18 cellular contexts compared by ENCODE assay signal in the genomic region with DNA sequence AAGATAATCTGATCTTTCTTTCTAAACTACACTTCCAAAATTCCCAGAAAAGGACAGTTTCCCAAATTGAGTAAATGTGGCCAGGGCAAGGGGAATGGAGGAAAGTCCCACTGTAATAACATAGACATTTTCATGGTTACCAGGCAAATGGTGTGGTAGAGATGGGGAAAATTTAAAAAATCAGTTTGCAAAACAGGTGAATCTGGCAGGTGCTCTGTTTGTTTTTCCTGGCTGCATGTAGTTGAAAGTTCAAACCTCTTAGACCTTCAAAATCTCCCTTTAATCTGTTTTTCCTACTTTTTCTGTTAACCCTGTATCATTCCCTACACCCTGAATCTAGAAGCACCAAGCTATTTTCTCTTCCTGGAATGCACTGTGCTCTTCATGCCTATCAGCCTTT. TPM values are rescaled to one million over a fixed set of nuclear protein-coding genes. Genes with fewer than 3 reads are reported as not detected.
DNase-seq lines count a peak whose midpoint lies in the region; ATAC-seq, FAIRE-seq and TF ChIP-seq lines count a peak whose summit lies in the region.
"Had no signal": no experiment of that assay in that cellular context is flagged by ENCODE, and none has a peak within 500 bp of the region (broad histone marks: within the 10 kb centered on the region; RNA-seq: fewer than 3 reads in every experiment).

No MANE protein-coding gene starts in this region.

- no peaks in the 10 kb centered on the region for H3K9me3 ChIP-seq in liver (ENCODE audit: control insufficient read depth in 4 of 4, low read length in 3 of 4)
- H3K9me3 ChIP-seq in HepG2 (ENCODE audit: low read length), result no peaks in the 10 kb centered on the region
- no peaks in the 10 kb centered on the region for H3K9me3 ChIP-seq in SU-DHL-6 (ENCODE audit: insufficient read depth, low read length)
- H3K9me3 ChIP-seq in parathyroid adenoma (ENCODE audit: control insufficient read depth, low read length), result no peaks in the 10 kb centered on the region
- no peaks in the 10 kb centered on the region for H3K9me3 ChIP-seq in right cardiac atrium (ENCODE audit: control insufficient read depth, low read length)
- no peaks in the 10 kb centered on the region for H3K9me3 ChIP-seq in upper lobe of left lung
- H3K9me3 ChIP-seq: A549, BLaER1, HAP-1 had no signal

- FAIRE-seq in HepG2 (lab: Jason Lieb, UNC), result no peak
- FAIRE-seq: A549, GM12891, GM19239 had no signal

- TF ChIP-seq RAD21 in liver (IDR thresholded peaks at IDR 0.05) (no peak), HepG2 (CRISPR knock-in tag; IDR thresholded peaks at IDR 0.05) (no peak)

- H3K9ac ChIP-seq in liver (ENCODE audit: low read depth in 1 of 2, low read length in 2 of 2) (no peak overlapping the region), HepG2 (ENCODE audit: insufficient read depth, low read depth, low read length) (no peak overlapping the region), SU-DHL-6 (ENCODE audit: low read length) (no peak overlapping the region), parathyroid adenoma (no peak overlapping the region)
- H3K9ac ChIP-seq: BLaER1 had no signal

- no peaks in the 10 kb centered on the region for H4K20me1 ChIP-seq in HepG2 (ENCODE audit: insufficient read depth, low read length)
- no peaks in the 10 kb centered on the region for H4K20me1 ChIP-seq in SU-DHL-6 (ENCODE audit: low read depth, low read length)
- H4K20me1 ChIP-seq: BLaER1 had no signal

- H3K4me3 ChIP-seq in liver (ENCODE audit: low read depth in 1 of 3, low read length in 3 of 3), result no peak overlapping the region
- H3K4me3 ChIP-seq in HepG2 (replicated peaks in 1 of 3; ENCODE audit: insufficient read depth in 1 of 3, low read depth in 2 of 3, low read length in 3 of 3), result no peak overlapping the region
- H3K4me3 ChIP-seq in SU-DHL-6 (ENCODE audit: insufficient read depth, low read length, poor library complexity, severe bottlenecking), result no peak overlapping the region
- no peak overlapping the region for H3K4me3 ChIP-seq in parathyroid adenoma (ENCODE audit: low read depth, low read length)
- H3K4me3 ChIP-seq in right cardiac atrium (ENCODE audit: low read length), result no peak overlapping the region
- H3K4me3 ChIP-seq in upper lobe of left lung, result no peak overlapping the region
- H3K4me3 ChIP-seq: A549, BLaER1, HAP-1 had no signal

- H3K27ac Mint-ChIP-seq in stimulated activated naive B cell treated with anti-CD40 and anti-IgM and Interleukin-4, amounts not matched to agents 10 μg/mL and 1 μg/mL and 100 μg/mL, for 72 hours, result no peak overlapping the region
- H3K27ac Mint-ChIP-seq: CD4-positive, alpha-beta memory T cell had no signal

- peaks cover 0 to 3% of the 10 kb centered on the region in 2 donors for H3K36me3 Mint-ChIP-seq in stimulated activated naive B cell treated with anti-CD40 and anti-IgM and Interleukin-4, amounts not matched to agents 10 μg/mL and 1 μg/mL and 100 μg/mL, for 72 hours
- H3K36me3 Mint-ChIP-seq: CD14-positive monocyte; CD4-positive, alpha-beta memory T cell had no signal

- H3K36me3 ChIP-seq in liver (ENCODE audit: control insufficient read depth in 4 of 4, insufficient read depth in 3 of 4, low read depth in 1 of 4, low read length in 3 of 4) (no peaks in the 10 kb centered on the region), HepG2 (replicated peaks in 1 of 2; ENCODE audit: control insufficient read depth in 1 of 2, insufficient read depth in 2 of 2, low read length in 2 of 2) (no peaks in the 10 kb centered on the region), SU-DHL-6 (ENCODE audit: low read length) (no peaks in the 10 kb centered on the region), parathyroid adenoma (ENCODE audit: control insufficient read depth, insufficient read depth, low read length) (no peaks in the 10 kb centered on the region), upper lobe of left lung (no peaks in the 10 kb centered on the region)
- H3K36me3 ChIP-seq: BLaER1 had no signal

- DNase-seq in HepG2 (ENCODE audit: low spot score) (no peak), right cardiac atrium (no peak), upper lobe of left lung (no peak)
- DNase-seq in stimulated activated naive B cell treated with anti-CD40 and anti-IgM and Interleukin-4, amounts not matched to agents 10 μg/mL and 1 μg/mL and 100 μg/mL, for 72 hours, result no peak
- DNase-seq: CD4-positive, alpha-beta memory T cell; DMS153; DMS79 treated with DMSO at 0.1 percent for 48 hours; EL had no signal

- no peak overlapping the region for H3K4me2 ChIP-seq in HepG2 (ENCODE audit: low read depth, low read length)
- no peak overlapping the region for H3K4me2 ChIP-seq in SU-DHL-6 (ENCODE audit: low read depth, low read length, poor library complexity, severe bottlenecking)
- H3K4me2 ChIP-seq in parathyroid adenoma (ENCODE audit: low read length), result no peak overlapping the region
- H3K4me2 ChIP-seq: A549, BLaER1 had no signal

- no TSS peak for BruUV-seq in HepG2 (replicated peaks; lab: Mats Ljungman, UMichigan)

- H3F3A ChIP-seq in SU-DHL-6 (ENCODE audit: insufficient read depth), result no peaks in the 10 kb centered on the region

- TF ChIP-seq POLR2A in HepG2 (IDR thresholded peaks at IDR 0.05; ENCODE audit: insufficient read depth in 1 of 2, low read depth in 2 of 2, low read length in 2 of 2) (no peak), upper lobe of left lung (IDR thresholded peaks at IDR 0.05) (no peak)

- H3K27me3 ChIP-seq in liver (ENCODE audit: control insufficient read depth in 4 of 4, insufficient read depth in 4 of 4, low read length in 3 of 4), result no peaks in the 10 kb centered on the region
- H3K27me3 ChIP-seq in HepG2 (ENCODE audit: control insufficient read depth in 1 of 2, insufficient read depth in 2 of 2, low read length in 2 of 2), result no peaks in the 10 kb centered on the region; a peak in 1 of 5 replicates
- no peaks in the 10 kb centered on the region for H3K27me3 ChIP-seq in SU-DHL-6 (ENCODE audit: low read length)
- no peaks in the 10 kb centered on the region for H3K27me3 ChIP-seq in parathyroid adenoma (ENCODE audit: control insufficient read depth, insufficient read depth, low read length)
- H3K27me3 ChIP-seq in right cardiac atrium (ENCODE audit: control insufficient read depth, insufficient read depth), result no peaks in the 10 kb centered on the region
- H3K27me3 ChIP-seq in upper lobe of left lung, result no peaks in the 10 kb centered on the region
- H3K27me3 ChIP-seq: BLaER1 had no signal

- H3K9me3 Mint-ChIP-seq in stimulated activated naive B cell treated with anti-CD40 and anti-IgM and Interleukin-4, amounts not matched to agents 10 μg/mL and 1 μg/mL and 100 μg/mL, for 72 hours, result peaks cover 0 to 2% of the 10 kb centered on the region in 2 donors
- H3K9me3 Mint-ChIP-seq: CD14-positive monocyte had no signal

- H3K27ac ChIP-seq in liver (ENCODE audit: low read depth in 1 of 2, low read length in 2 of 2) (no peak overlapping the region), HepG2 (ENCODE audit: extremely low read length, insufficient read depth, low read length) (no peak overlapping the region), SU-DHL-6 (ENCODE audit: low read depth, low read length) (no peak overlapping the region), parathyroid adenoma (no peak overlapping the region), right cardiac atrium (ENCODE audit: low read length) (no peak overlapping the region), upper lobe of left lung (no peak overlapping the region)
- H3K27ac ChIP-seq: 22Rv1, A549, BLaER1 had no signal

- peaks cover 15 to 26% of the 10 kb centered on the region in 2 donors for H3K27me3 Mint-ChIP-seq in stimulated activated naive B cell treated with anti-CD40 and anti-IgM and Interleukin-4, amounts not matched to agents 10 μg/mL and 1 μg/mL and 100 μg/mL, for 72 hours

- POLR2A ChIA-PET in HepG2 (lab: Yijun Ruan, JAX), result no interaction called here

- no peaks in the 10 kb centered on the region for H3K9me2 ChIP-seq in SU-DHL-6 (replicated peaks; ENCODE audit: insufficient read depth, low read length)

- ATAC-seq in HepG2, result no peak
- ATAC-seq in stimulated activated naive B cell treated with anti-CD40 and anti-IgM and Interleukin-4, amounts not matched to agents 10 μg/mL and 1 μg/mL and 100 μg/mL, for 72 hours (replicated peaks), result no peak
- ATAC-seq in right cardiac atrium, result no peak
- ATAC-seq in upper lobe of left lung (ENCODE audit: low FRiP score in 2 of 2), result no peak
- ATAC-seq: A549 had no signal

- H3K79me2 ChIP-seq in HepG2 (ENCODE audit: insufficient read depth, low read length) (no peaks in the 10 kb centered on the region), SU-DHL-6 (ENCODE audit: insufficient read depth, low read length) (peaks cover 14% of the 10 kb centered on the region), parathyroid adenoma (peaks cover 2% of the 10 kb centered on the region)

- in situ Hi-C loops in HepG2 (cut with HindIII; ENCODE audit: extremely low pct_ligation_motif_present, low pct_unique_long_range_greater_than_20kb), result no loop called here

- TF ChIP-seq CTCF in liver (IDR thresholded peaks at IDR 0.05; ENCODE audit: low read depth, low read length, missing input control), result no peak
- TF ChIP-seq CTCF in HepG2 (CRISPR knock-in tag; IDR thresholded peaks at IDR 0.05), result no peak
- no peak for TF ChIP-seq CTCF in SU-DHL-6 (IDR thresholded peaks at IDR 0.05; ENCODE audit: insufficient read depth, low read length, poor library complexity, severe bottlenecking)
- no peak for TF ChIP-seq CTCF in parathyroid adenoma (IDR thresholded peaks at IDR 0.05)
- TF ChIP-seq CTCF in upper lobe of left lung (IDR thresholded peaks at IDR 0.05), result no peak

- intact Hi-C loops in HepG2 (cut with micrococcal nuclease; ENCODE audit: unreplicated experiment), result no loop called here
- intact Hi-C loops in right cardiac atrium (cut with DNase I), result loop anchor here in 1 of 4 donors (10.0 kb wide), 1 partner anchor 100 kb away; the partner anchor contains the start of gene TTK

- H3K4me1 ChIP-seq in liver (ENCODE audit: control insufficient read depth in 4 of 4, insufficient read depth in 4 of 4, low read length in 3 of 4), result peaks cover 2 to 35% (median 18%) of the 10 kb centered on the region in 4 donors
- peaks cover 27% of the 10 kb centered on the region for H3K4me1 ChIP-seq in HepG2 (ENCODE audit: insufficient read depth, low read length)
- no peaks in the 10 kb centered on the region for H3K4me1 ChIP-seq in parathyroid adenoma
- peaks cover 2% of the 10 kb centered on the region for H3K4me1 ChIP-seq in right cardiac atrium (ENCODE audit: control insufficient read depth, insufficient read depth, low read length)
- H3K4me1 ChIP-seq in upper lobe of left lung, result peaks cover 4 to 8% (median 6%) of the 10 kb centered on the region in 4 donors

- H2AFZ ChIP-seq in HepG2 (ENCODE audit: low read length) (no peak overlapping the region), SU-DHL-6 (ENCODE audit: low read depth, low read length, severe bottlenecking) (peak overlapping the region; percentile 93), parathyroid adenoma (peak overlapping the region; percentile 25)

- TF ChIP-seq EP300 in HepG2 (IDR thresholded peaks at IDR 0.05; ENCODE audit: low read depth in 2 of 2, low read length in 2 of 2) (no peak), HepG2 (CRISPR knock-in tag; IDR thresholded peaks at IDR 0.05; ENCODE audit: borderline replicate concordance) (no peak), upper lobe of left lung (IDR thresholded peaks at IDR 0.05) (no peak)

- H3K4me1 Mint-ChIP-seq in stimulated activated naive B cell treated with anti-CD40 and anti-IgM and Interleukin-4, amounts not matched to agents 10 μg/mL and 1 μg/mL and 100 μg/mL, for 72 hours, result peaks cover 8 to 15% of the 10 kb centered on the region in 2 donors

- CTCF ChIA-PET in HepG2 (lab: Yijun Ruan, JAX; ENCODE audit: low intra/inter-chr PET ratio, low total read pairs), result no interaction called here

- H3K4me3 Mint-ChIP-seq in stimulated activated naive B cell treated with anti-CD40 and anti-IgM and Interleukin-4, amounts not matched to agents 10 μg/mL and 1 μg/mL and 100 μg/mL, for 72 hours, result no peak overlapping the region
- H3K4me3 Mint-ChIP-seq: CD14-positive monocyte had no signal

RNA-seq across cellular contexts. Expression of gene BCKDHB, which starts 2.0 kb away (rescaled TPM):
- 10 to 100 TPM; 13.0 to 34.3 TPM for total RNA-seq in liver
- polyA plus RNA-seq in liver, result 10 to 100 TPM; 28.9 to 74.8 TPM
- total RNA-seq in HepG2 (2016; rRNA removed; fragmentation: Illumina TruSeq; extraction: Trizol), result 13.6 and 17.0 TPM in 2 replicates
- 3.3 and 5.4 TPM in 2 replicates for total RNA-seq in HepG2 (2016; cell fraction: cytosol; rRNA removed; fragmentation: Illumina TruSeq; extraction: Trizol; ENCODE audit: low read depth)
- 13.3 and 15.8 TPM in 2 replicates for total RNA-seq in HepG2 (2016; cell fraction: insoluble cytoplasmic fraction; rRNA removed; fragmentation: Illumina TruSeq; extraction: Trizol)
- 3.3 and 3.4 TPM in 2 replicates for total RNA-seq in HepG2 (2016; cell fraction: membrane; rRNA removed; fragmentation: Illumina TruSeq; extraction: Trizol)
- total RNA-seq in HepG2 (2016; cell fraction: nucleus; rRNA removed; fragmentation: Illumina TruSeq; extraction: Trizol), result 24.3 and 24.4 TPM in 2 replicates
- polyA plus RNA-seq in HepG2 (2011; rRNA removed), result 7.1 and 10.8 TPM in 2 replicates
- 5.0 and 7.0 TPM in 2 replicates for polyA plus RNA-seq in HepG2 (2011; cell fraction: cytosol; rRNA removed)
- polyA plus RNA-seq in HepG2 (2011; cell fraction: nucleus; rRNA removed), result 3.3 and 3.6 TPM in 2 replicates
- polyA plus RNA-seq in HepG2 (2012), result 4.7 and 6.3 TPM in 2 replicates
- 1.2 and 1.4 TPM in 2 replicates for polyA plus RNA-seq in HepG2 (2016; cell fraction: cytosol; fragmentation: Illumina TruSeq; extraction: Trizol; ENCODE audit: low read depth)
- polyA plus RNA-seq in HepG2 (2016; cell fraction: insoluble cytoplasmic fraction; fragmentation: Illumina TruSeq; extraction: Trizol; ENCODE audit: low read depth), result 19.7 and 20.6 TPM in 2 replicates
- 3.2 and 4.0 TPM in 2 replicates for polyA plus RNA-seq in HepG2 (2016; cell fraction: membrane; fragmentation: Illumina TruSeq; extraction: Trizol; ENCODE audit: low read depth)
- polyA plus RNA-seq in HepG2 (2016; cell fraction: nucleus; fragmentation: Illumina TruSeq; extraction: Trizol; ENCODE audit: insufficient read depth, low read depth), result 8.6 and 11.4 TPM in 2 replicates
- 4.7 and 5.4 TPM in 2 replicates for polyA minus RNA-seq in HepG2 (2011; rRNA and poly(A)+ RNA removed; ENCODE audit: low replicate concordance)
- polyA minus RNA-seq in HepG2 (2011; cell fraction: cytosol; rRNA and poly(A)+ RNA removed), result 4.5 and 5.4 TPM in 2 replicates
- polyA minus RNA-seq in HepG2 (2011; cell fraction: nucleus; rRNA and poly(A)+ RNA removed), result 21.6 and 28.8 TPM in 2 replicates
- 10 to 100 TPM; 12.3 to 23.9 (median 18.8) TPM for total RNA-seq in right cardiac atrium
- polyA plus RNA-seq in right cardiac atrium, result 10.9 TPM
- 10 to 100 TPM; 12.8 to 26.2 (median 14.5) TPM for total RNA-seq in upper lobe of left lung
